Comparison of ENCODE assay signal across 12 cellular contexts in genomic region chr9:107361816-107362215, GRCh38.
"Had no signal": no experiment of that assay in that cellular context is flagged by ENCODE, and none has a peak within 500 bp of the region (broad histone marks: within the 10 kb centered on the region; RNA-seq: fewer than 3 reads in every experiment).

No MANE protein-coding gene starts in this region.

- H3K4me3 ChIP-seq: adrenal gland, tibial artery had no signal

- H3K27ac ChIP-seq: adrenal gland, parathyroid adenoma, tibial artery had no signal

- H3K4me1 ChIP-seq: adrenal gland, parathyroid adenoma, tibial artery had no signal

- ATAC-seq: effector memory CD8-positive, alpha-beta T cell; left cardiac atrium had no signal

- H3K9me3 ChIP-seq: adrenal gland, tibial artery had no signal

- H3K4me3 Mint-ChIP-seq: activated CD4-positive, alpha-beta T cell treated with anti-CD3 and anti-CD28 coated beads, Interleukin-2, amount 10 ng/mL, durations not matched to agents 24 days and 14 days; central memory CD8-positive, alpha-beta T cell; dendritic cell treated with granulocyte-macrophage colony-stimulating factor and Interleukin-4, amounts not matched to agents 40 ng/mL and 50 ng/mL, for 4 days; effector memory CD8-positive, alpha-beta T cell; nephron progenitor cell had no signal

- H3K27me3 Mint-ChIP-seq: activated CD4-positive, alpha-beta T cell treated with anti-CD3 and anti-CD28 coated beads, Interleukin-2, amount 10 ng/mL, durations not matched to agents 24 days and 14 days had no signal

- H3K4me1 Mint-ChIP-seq: central memory CD8-positive, alpha-beta T cell had no signal

- H3K27ac Mint-ChIP-seq: activated CD4-positive, alpha-beta T cell treated with anti-CD3 and anti-CD28 coated beads, Interleukin-2, amount 10 ng/mL, durations not matched to agents 24 days and 14 days; dendritic cell treated with granulocyte-macrophage colony-stimulating factor and Interleukin-4, amounts not matched to agents 40 ng/mL and 50 ng/mL, for 4 days; effector memory CD8-positive, alpha-beta T cell; nephron progenitor cell had no signal

- H3K27me3 ChIP-seq: adrenal gland had no signal

- H3K36me3 ChIP-seq: adrenal gland, tibial artery had no signal

- H3K9me3 Mint-ChIP-seq: activated CD4-positive, alpha-beta T cell treated with anti-CD3 and anti-CD28 coated beads, Interleukin-2, amount 10 ng/mL, durations not matched to agents 24 days and 14 days; central memory CD8-positive, alpha-beta T cell; dendritic cell treated with granulocyte-macrophage colony-stimulating factor and Interleukin-4, amounts not matched to agents 40 ng/mL and 50 ng/mL, for 4 days; effector memory CD8-positive, alpha-beta T cell; nephron progenitor cell had no signal

- DNase-seq: activated CD4-positive, alpha-beta T cell treated with anti-CD3 and anti-CD28 coated beads, Interleukin-2, amount 10 ng/mL, durations not matched to agents 24 days and 14 days; activated naive CD4-positive, alpha-beta T cell treated with anti-CD3 and anti-CD28 coated beads, Interleukin-2, amount 50 U/mL, for 16 hours; effector memory CD8-positive, alpha-beta T cell; erythroblast; hypothalamus; left cardiac atrium; nephron progenitor cell; tibial artery had no signal
